17 cellular contexts compared by ENCODE assay signal in the genomic region with DNA sequence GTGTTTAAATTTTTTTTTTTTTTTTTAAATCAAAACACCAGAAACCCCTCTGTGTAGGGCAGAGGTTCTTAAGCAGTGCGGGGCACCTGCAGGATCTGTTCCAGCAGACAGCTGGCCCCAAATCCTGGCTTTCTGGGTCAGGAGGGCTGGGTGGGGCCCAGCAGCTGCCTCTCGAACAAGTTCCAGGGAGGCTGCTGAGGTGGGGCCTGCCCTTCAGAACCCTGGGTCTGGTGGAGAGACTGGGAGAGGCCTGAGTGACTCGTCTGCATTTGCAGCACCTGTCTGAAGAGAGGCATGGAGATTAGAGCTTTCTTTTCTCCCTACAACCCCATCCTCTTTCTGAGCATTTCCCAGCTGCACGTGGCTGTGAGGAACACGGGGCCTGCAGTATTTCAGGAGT. TPM values are rescaled to one million over a fixed set of nuclear protein-coding genes. Genes with fewer than 3 reads are reported as not detected.
"Had no signal": no experiment of that assay in that cellular context is flagged by ENCODE, and none has a peak within 500 bp of the region (broad histone marks: within the 10 kb centered on the region; RNA-seq: fewer than 3 reads in every experiment).

No MANE protein-coding gene starts in this region.

- H3K27me3 ChIP-seq: colonic mucosa, esophagus squamous epithelium, hepatocyte, tibial artery, vagina had no signal

- H3K9me3 Mint-ChIP-seq: activated naive CD4-positive, alpha-beta T cell treated with anti-CD3 and anti-CD28 coated beads, Interleukin-2, amount 50 U/mL, for 72 hours; neural crest cell; stimulated activated naive B cell treated with anti-CD40 and anti-IgM and Interleukin-4, amounts not matched to agents 10 μg/mL and 1 μg/mL and 100 μg/mL, for 72 hours had no signal

- H3K36me3 ChIP-seq: colonic mucosa had no signal

- H3K27ac ChIP-seq: colonic mucosa, hepatocyte, tibial artery, vagina had no signal

- H3K4me1 ChIP-seq: colonic mucosa had no signal

- DNase-seq: activated CD4-positive, alpha-beta T cell treated with anti-CD3 and anti-CD28 coated beads for 4 hours; activated CD8-positive, alpha-beta memory T cell treated with anti-CD3 and anti-CD28 coated beads, Interleukin-2, amount 50 U/mL, for 4 hours; activated CD8-positive, alpha-beta T cell treated with anti-CD3 and anti-CD28 coated beads, Interleukin-2, amount 10 ng/mL, durations not matched to agents 7 days and 5 days; activated effector memory CD4-positive, alpha-beta T cell treated with anti-CD3 and anti-CD28 coated beads, Interleukin-2, amount 50 U/mL, for 16 hours; activated T-cell treated with anti-CD3 and anti-CD28 coated beads, Interleukin-2, amount 50 U/mL, for 48 hours; caudate nucleus; colonic mucosa; esophagus squamous epithelium; stimulated activated CD4-positive, alpha-beta T cell treated with anti-CD3 and anti-CD28 coated beads, Interleukin-4, amount 100 ng/mL, for 1 hour; stimulated activated naive B cell treated with anti-CD40 and anti-IgM and Interleukin-4, amounts not matched to agents 10 μg/mL and 1 μg/mL and 100 μg/mL, for 72 hours; T-helper 2 cell; tibial artery had no signal

- H3K9me3 ChIP-seq: colonic mucosa, esophagus squamous epithelium, tibial artery, vagina had no signal

- H3K4me3 Mint-ChIP-seq: activated CD8-positive, alpha-beta T cell treated with anti-CD3 and anti-CD28 coated beads, Interleukin-2, amount 10 ng/mL, durations not matched to agents 7 days and 5 days; neural crest cell; stimulated activated naive B cell treated with anti-CD40 and anti-IgM and Interleukin-4, amounts not matched to agents 10 μg/mL and 1 μg/mL and 100 μg/mL, for 72 hours had no signal

- H3K4me3 ChIP-seq: colonic mucosa, esophagus squamous epithelium, hepatocyte, tibial artery, vagina had no signal

- H3K27me3 Mint-ChIP-seq: stimulated activated naive B cell treated with anti-CD40 and anti-IgM and Interleukin-4, amounts not matched to agents 10 μg/mL and 1 μg/mL and 100 μg/mL, for 72 hours had no signal

- H3K27ac Mint-ChIP-seq: activated CD8-positive, alpha-beta T cell treated with anti-CD3 and anti-CD28 coated beads, Interleukin-2, amount 10 ng/mL, durations not matched to agents 7 days and 5 days had no signal

RNA-seq across cellular contexts. Expression of a gene that starts 39.7 kb away (rescaled TPM):
- total RNA-seq: activated CD8-positive, alpha-beta T cell treated with anti-CD3 and anti-CD28 coated beads, Interleukin-2, amount 10 ng/mL, durations not matched to agents 7 days and 5 days had no signal
- polyA plus RNA-seq: keratinocyte had no signal
